20 cellular contexts compared by ENCODE assay signal in genomic region chr15:69983696-69984265, GRCh38.
DNase-seq lines count a peak whose midpoint lies in the region; ATAC-seq, FAIRE-seq and TF ChIP-seq lines count a peak whose summit lies in the region.
"Had no signal": no experiment of that assay in that cellular context is flagged by ENCODE, and none has a peak within 500 bp of the region (broad histone marks: within the 10 kb centered on the region; RNA-seq: fewer than 3 reads in every experiment).

No MANE protein-coding gene starts in this region.

- no peak for ATAC-seq in HG02884 (IDR thresholded peaks at IDR 0.05; ENCODE audit: unreplicated experiment)
- ATAC-seq in HG02885 (IDR thresholded peaks at IDR 0.05; ENCODE audit: poor library complexity, unreplicated experiment): no peak
- ATAC-seq: activated T-cell treated with anti-CD3 and anti-CD28 coated beads, Interleukin-2, amount 50 U/mL, for 4 hours; GM23338; psoas muscle; T-cell had no signal

- DNase-seq in H54 (ENCODE audit: insufficient read length, low spot score): peak; percentile 10
- DNase-seq in NCI-H226: peak; percentile 54
- DNase-seq in astrocyte of the hippocampus (ENCODE audit: low read depth, low spot score): peak; percentile 33
- peak; percentile 33 for DNase-seq in urothelium cell line (ENCODE audit: low spot score)
- DNase-seq in germinal center (ENCODE audit: low spot score): no peak
- DNase-seq: activated naive CD4-positive, alpha-beta T cell treated with anti-CD3 and anti-CD28 coated beads for 36 hours; activated T-cell treated with anti-CD3 and anti-CD28 coated beads, Interleukin-2, amount 50 U/mL, for 4 hours; AML-193; DMS79 treated with DMSO at 0.1 percent for 48 hours; effector CD8-positive, alpha-beta T cell; kidney; psoas muscle; SHP77 treated with DMSO at 0.1 percent for 48 hours; stimulated activated CD4-positive, alpha-beta T cell treated with anti-CD3 and anti-CD28 coated beads, Interleukin-1b, Interleukin-23, amount 100 ng/mL, for 48 hours; T-cell had no signal

- FAIRE-seq in H54 (lab: Jason Lieb, UNC) (no peak), urothelium cell line (lab: Jason Lieb, UNC) (no peak)
- FAIRE-seq: frontal cortex, kidney, TTC549 had no signal

- no peak for TF ChIP-seq POLR2A in H54 (IDR thresholded peaks at IDR 0.05; ENCODE audit: low read depth, low read length)
